In genomic region chr11:63769044-63769718, GRCh38 we compare ENCODE assay signal across 1 cellular context.
TF ChIP-seq lines count a peak whose summit lies in the region.

No MANE protein-coding gene starts in this region.

TF ChIP-seq in K562, 482 proteins besides CTCF, POLR2A, EP300 and RAD21 (continued from another document and continues in another):
- TF ChIP-seq, protein P1, sequence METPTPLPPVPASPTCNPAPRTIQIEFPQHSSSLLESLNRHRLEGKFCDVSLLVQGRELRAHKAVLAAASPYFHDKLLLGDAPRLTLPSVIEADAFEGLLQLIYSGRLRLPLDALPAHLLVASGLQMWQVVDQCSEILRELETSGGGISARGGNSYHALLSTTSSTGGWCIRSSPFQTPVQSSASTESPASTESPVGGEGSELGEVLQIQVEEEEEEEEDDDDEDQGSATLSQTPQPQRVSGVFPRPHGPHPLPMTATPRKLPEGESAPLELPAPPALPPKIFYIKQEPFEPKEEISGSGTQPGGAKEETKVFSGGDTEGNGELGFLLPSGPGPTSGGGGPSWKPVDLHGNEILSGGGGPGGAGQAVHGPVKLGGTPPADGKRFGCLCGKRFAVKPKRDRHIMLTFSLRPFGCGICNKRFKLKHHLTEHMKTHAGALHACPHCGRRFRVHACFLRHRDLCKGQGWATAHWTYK (CRISPR knock-in tag; IDR thresholded peaks at IDR 0.05) = 0 out of 2 replicates have a peak, but pooled peaks have one; percentile 3
- TF ChIP-seq POLR2G (IDR thresholded peaks at IDR 0.05; ENCODE audit: low read depth, low read length) (peak; percentile 86), JUND (IDR thresholded peaks at IDR 0.05; ENCODE audit: borderline replicate concordance, low read depth, low read length) (peak; percentile 58), JUND (tag; IDR thresholded peaks at IDR 0.05; ENCODE audit: borderline replicate concordance, low read depth, low read length) (no peak; the same call in 2 of the 3 replicates), NR2C2 (CRISPR knock-in tag; IDR thresholded peaks at IDR 0.05) (no peak), NR2C2 (tag; IDR thresholded peaks at IDR 0.05) (peak; percentile 37; the same call in 1 of the 2 replicates), PML (IDR thresholded peaks at IDR 0.05; ENCODE audit: low read length) (no peak), ETV5 (CRISPR knock-in tag; IDR thresholded peaks at IDR 0.05; ENCODE audit: low read depth) (no peak), TRIM24 (IDR thresholded peaks at IDR 0.05) (no peak), FUS (optimal IDR thresholded peaks at IDR 0.05; ENCODE audit: low read depth, low read length) (no peak), RB1 (IDR thresholded peaks at IDR 0.05; ENCODE audit: low read depth) (peak; percentile 33; the same call in 1 of the 2 replicates), NUFIP1 (IDR thresholded peaks at IDR 0.05; ENCODE audit: partially characterized antibody) (no peak), ZNF75A (CRISPR knock-in tag; IDR thresholded peaks at IDR 0.05) (no peak), BCOR (IDR thresholded peaks at IDR 0.05) (no peak), DNMT1 (IDR thresholded peaks at IDR 0.05) (no peak), SMARCA4 (IDR thresholded peaks at IDR 0.05) (no peak), ERF (CRISPR knock-in tag; IDR thresholded peaks at IDR 0.05) (no peak), ZNF224 (CRISPR knock-in tag; IDR thresholded peaks at IDR 0.05) (no peak), ATF1 (CRISPR knock-in tag; IDR thresholded peaks at IDR 0.05) (no peak), ATF1 (tag; IDR thresholded peaks at IDR 0.05) (no peak), HDGF (IDR thresholded peaks at IDR 0.05) (no peak), ZNF592 (IDR thresholded peaks at IDR 0.05) (0 out of 2 replicates have a peak, but pooled peaks have one; percentile 18), RBBP5 (IDR thresholded peaks at IDR 0.05; ENCODE audit: borderline replicate concordance, insufficient read depth, low read length, poor library complexity, severe bottlenecking) (peak; percentile 55), VEZF1 (CRISPR knock-in tag; IDR thresholded peaks at IDR 0.05) (peak; percentile 76), YY1 (IDR thresholded peaks at IDR 0.05; ENCODE audit: borderline replicate concordance in 1 of 3, control insufficient read depth in 1 of 3, extremely low read depth in 1 of 3, insufficient read depth in 3 of 3, insufficient read length in 1 of 3, insufficient replicate concordance in 2 of 3, low read depth in 1 of 3, low read length in 2 of 3) (peak in 1 of 3 experiments; percentile 7), MCM3 (IDR thresholded peaks at IDR 0.05) (no peak), POLR3A (IDR thresholded peaks at IDR 0.05; ENCODE audit: borderline replicate concordance, extremely low read depth, insufficient read depth, insufficient read length) (no peak), SUPT5H (IDR thresholded peaks at IDR 0.05) (no peak), SMARCE1 (IDR thresholded peaks at IDR 0.05) (no peak), SAFB (IDR thresholded peaks at IDR 0.05; ENCODE audit: borderline replicate concordance, low read depth, low read length) (no peak), MTA3 (IDR thresholded peaks at IDR 0.05; ENCODE audit: borderline replicate concordance) (no peak), ZBTB33 (CRISPR knock-in tag; IDR thresholded peaks at IDR 0.05) (0 out of 2 replicates have a peak, but pooled peaks have one; percentile 23), ARNT (IDR thresholded peaks at IDR 0.05) (no peak), EZH2 (IDR thresholded peaks at IDR 0.05; ENCODE audit: borderline replicate concordance, low read depth, low read length) (no peak), L3MBTL2 (IDR thresholded peaks at IDR 0.05) (peak; percentile 27; the same call in 1 of the 2 replicates), RBM17 (IDR thresholded peaks at IDR 0.05; ENCODE audit: borderline replicate concordance, low read depth, low read length) (no peak), SIN3B (IDR thresholded peaks at IDR 0.05; ENCODE audit: low read depth) (peak; percentile 46; the same call in 1 of the 2 replicates), CTBP1 (IDR thresholded peaks at IDR 0.05; ENCODE audit: borderline replicate concordance) (peak; percentile 38; the same call in 1 of the 2 replicates)
- TF ChIP-seq, protein P2, sequence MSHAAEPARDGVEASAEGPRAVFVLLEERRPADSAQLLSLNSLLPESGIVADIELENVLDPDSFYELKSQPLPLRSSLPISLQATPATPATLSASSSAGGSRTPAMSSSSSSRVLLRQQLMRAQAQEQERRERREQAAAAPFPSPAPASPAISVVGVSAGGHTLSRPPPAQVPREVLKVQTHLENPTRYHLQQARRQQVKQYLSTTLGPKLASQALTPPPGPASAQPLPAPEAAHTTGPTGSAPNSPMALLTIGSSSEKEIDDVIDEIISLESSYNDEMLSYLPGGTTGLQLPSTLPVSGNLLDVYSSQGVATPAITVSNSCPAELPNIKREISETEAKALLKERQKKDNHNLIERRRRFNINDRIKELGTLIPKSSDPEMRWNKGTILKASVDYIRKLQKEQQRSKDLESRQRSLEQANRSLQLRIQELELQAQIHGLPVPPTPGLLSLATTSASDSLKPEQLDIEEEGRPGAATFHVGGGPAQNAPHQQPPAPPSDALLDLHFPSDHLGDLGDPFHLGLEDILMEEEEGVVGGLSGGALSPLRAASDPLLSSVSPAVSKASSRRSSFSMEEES (CRISPR knock-in tag; IDR thresholded peaks at IDR 0.05) = no peak
- TF ChIP-seq, protein P3, sequence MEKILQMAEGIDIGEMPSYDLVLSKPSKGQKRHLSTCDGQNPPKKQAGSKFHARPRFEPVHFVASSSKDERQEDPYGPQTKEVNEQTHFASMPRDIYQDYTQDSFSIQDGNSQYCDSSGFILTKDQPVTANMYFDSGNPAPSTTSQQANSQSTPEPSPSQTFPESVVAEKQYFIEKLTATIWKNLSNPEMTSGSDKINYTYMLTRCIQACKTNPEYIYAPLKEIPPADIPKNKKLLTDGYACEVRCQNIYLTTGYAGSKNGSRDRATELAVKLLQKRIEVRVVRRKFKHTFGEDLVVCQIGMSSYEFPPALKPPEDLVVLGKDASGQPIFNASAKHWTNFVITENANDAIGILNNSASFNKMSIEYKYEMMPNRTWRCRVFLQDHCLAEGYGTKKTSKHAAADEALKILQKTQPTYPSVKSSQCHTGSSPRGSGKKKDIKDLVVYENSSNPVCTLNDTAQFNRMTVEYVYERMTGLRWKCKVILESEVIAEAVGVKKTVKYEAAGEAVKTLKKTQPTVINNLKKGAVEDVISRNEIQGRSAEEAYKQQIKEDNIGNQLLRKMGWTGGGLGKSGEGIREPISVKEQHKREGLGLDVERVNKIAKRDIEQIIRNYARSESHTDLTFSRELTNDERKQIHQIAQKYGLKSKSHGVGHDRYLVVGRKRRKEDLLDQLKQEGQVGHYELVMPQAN (IDR thresholded peaks at IDR 0.05; ENCODE audit: borderline replicate concordance) = no peak
- TF ChIP-seq, protein P4, sequence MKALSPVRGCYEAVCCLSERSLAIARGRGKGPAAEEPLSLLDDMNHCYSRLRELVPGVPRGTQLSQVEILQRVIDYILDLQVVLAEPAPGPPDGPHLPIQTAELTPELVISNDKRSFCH (CRISPR knock-in tag; IDR thresholded peaks at IDR 0.05) = no peak
- TF ChIP-seq, protein P4 (tag; IDR thresholded peaks at IDR 0.05) = 0 out of 2 replicates have a peak, but pooled peaks have one; percentile 30
- TF ChIP-seq, protein P5, sequence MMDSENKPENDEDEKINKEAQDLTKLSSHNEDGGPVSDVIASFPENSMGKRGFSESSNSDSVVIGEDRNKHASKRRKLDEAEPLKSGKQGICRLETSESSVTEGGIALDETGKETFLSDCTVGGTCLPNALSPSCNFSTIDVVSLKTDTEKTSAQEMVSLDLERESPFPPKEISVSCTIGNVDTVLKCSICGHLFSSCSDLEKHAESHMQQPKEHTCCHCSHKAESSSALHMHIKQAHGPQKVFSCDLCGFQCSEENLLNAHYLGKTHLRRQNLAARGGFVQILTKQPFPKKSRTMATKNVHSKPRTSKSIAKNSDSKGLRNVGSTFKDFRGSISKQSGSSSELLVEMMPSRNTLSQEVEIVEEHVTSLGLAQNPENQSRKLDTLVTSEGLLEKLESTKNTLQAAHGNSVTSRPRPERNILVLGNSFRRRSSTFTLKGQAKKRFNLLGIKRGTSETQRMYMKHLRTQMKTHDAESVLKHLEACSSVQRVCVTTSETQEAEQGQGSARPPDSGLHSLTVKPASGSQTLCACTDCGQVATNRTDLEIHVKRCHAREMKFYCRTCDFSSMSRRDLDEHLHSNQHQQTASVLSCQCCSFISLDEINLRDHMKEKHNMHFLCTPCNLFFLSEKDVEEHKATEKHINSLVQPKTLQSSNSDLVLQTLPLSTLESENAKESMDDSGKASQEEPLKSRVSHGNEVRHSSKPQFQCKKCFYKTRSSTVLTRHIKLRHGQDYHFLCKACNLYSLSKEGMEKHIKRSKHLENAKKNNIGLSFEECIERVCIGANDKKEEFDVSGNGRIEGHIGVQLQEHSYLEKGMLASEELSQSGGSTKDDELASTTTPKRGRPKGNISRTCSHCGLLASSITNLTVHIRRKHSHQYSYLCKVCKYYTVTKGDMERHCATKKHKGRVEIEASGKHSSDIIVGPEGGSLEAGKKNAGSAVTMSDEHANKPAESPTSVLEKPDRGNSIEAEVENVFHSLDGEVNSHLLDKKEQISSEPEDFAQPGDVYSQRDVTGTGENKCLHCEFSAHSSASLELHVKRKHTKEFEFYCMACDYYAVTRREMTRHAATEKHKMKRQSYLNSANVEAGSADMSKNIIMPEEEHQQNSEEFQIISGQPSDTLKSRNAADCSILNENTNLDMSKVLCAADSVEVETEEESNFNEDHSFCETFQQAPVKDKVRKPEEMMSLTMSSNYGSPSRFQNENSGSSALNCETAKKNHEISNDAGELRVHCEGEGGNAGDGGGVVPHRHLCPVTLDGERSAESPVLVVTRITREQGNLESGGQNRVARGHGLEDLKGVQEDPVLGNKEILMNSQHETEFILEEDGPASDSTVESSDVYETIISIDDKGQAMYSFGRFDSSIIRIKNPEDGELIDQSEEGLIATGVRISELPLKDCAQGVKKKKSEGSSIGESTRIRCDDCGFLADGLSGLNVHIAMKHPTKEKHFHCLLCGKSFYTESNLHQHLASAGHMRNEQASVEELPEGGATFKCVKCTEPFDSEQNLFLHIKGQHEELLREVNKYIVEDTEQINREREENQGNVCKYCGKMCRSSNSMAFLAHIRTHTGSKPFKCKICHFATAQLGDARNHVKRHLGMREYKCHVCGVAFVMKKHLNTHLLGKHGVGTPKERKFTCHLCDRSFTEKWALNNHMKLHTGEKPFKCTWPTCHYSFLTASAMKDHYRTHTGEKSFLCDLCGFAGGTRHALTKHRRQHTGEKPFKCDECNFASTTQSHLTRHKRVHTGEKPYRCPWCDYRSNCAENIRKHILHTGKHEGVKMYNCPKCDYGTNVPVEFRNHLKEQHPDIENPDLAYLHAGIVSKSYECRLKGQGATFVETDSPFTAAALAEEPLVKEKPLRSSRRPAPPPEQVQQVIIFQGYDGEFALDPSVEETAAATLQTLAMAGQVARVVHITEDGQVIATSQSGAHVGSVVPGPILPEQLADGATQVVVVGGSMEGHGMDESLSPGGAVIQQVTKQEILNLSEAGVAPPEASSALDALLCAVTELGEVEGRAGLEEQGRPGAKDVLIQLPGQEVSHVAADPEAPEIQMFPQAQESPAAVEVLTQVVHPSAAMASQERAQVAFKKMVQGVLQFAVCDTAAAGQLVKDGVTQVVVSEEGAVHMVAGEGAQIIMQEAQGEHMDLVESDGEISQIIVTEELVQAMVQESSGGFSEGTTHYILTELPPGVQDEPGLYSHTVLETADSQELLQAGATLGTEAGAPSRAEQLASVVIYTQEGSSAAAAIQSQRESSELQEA (IDR thresholded peaks at IDR 0.05; ENCODE audit: low read depth) = peak; percentile 71
